Comparison of ENCODE assay signal across 25 cellular contexts in the genomic region with DNA sequence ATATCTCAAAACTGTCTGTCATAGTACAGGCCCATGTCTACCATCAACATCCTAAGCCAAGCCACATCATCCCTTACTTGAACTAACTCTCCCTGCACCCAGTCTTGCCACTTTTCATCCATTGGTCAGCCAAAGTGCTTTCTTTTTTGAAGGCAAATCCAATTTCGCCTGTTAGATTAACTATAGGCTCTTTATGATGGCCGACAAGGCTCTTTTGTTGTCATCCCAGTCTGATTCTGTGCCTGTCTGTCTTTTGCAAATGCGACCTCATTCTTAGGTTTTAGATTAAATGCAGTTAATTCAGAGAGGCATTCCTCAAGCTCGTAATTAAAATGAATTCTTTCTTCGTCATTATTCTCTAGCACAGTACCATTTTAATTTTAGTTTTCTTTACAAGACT.
"Had no signal": no experiment of that assay in that cellular context is flagged by ENCODE, and none has a peak within 500 bp of the region (broad histone marks: within the 10 kb centered on the region; RNA-seq: fewer than 3 reads in every experiment).

No MANE protein-coding gene starts in this region.

- H3K36me3 Mint-ChIP-seq: activated naive CD8-positive, alpha-beta T cell had no signal

- H3K27ac Mint-ChIP-seq: activated CD4-positive, alpha-beta memory T cell treated with anti-CD3 and anti-CD28 coated beads, Interleukin-2, amount 10 ng/mL, durations not matched to agents 7 days and 5 days; activated naive CD4-positive, alpha-beta T cell treated with anti-CD3 and anti-CD28 coated beads for 36 hours; activated naive CD8-positive, alpha-beta T cell; activated T-helper 17 cell treated with anti-CD3 and anti-CD28 coated beads, Interleukin-2, amount 50 U/mL, for 72 hours had no signal

- H3K4me3 ChIP-seq: cardiac muscle cell, MG63 had no signal

- H3K27me3 Mint-ChIP-seq: activated CD4-positive, alpha-beta memory T cell treated with anti-CD3 and anti-CD28 coated beads, Interleukin-2, amount 10 ng/mL, durations not matched to agents 7 days and 5 days; activated naive CD8-positive, alpha-beta T cell; activated T-helper 17 cell treated with anti-CD3 and anti-CD28 coated beads, Interleukin-2, amount 50 U/mL, for 72 hours had no signal

- H3K4me3 Mint-ChIP-seq: activated CD4-positive, alpha-beta memory T cell treated with anti-CD3 and anti-CD28 coated beads, Interleukin-2, amount 10 ng/mL, durations not matched to agents 7 days and 5 days; activated naive CD4-positive, alpha-beta T cell treated with anti-CD3 and anti-CD28 coated beads for 36 hours; activated naive CD8-positive, alpha-beta T cell; activated T-helper 17 cell treated with anti-CD3 and anti-CD28 coated beads, Interleukin-2, amount 50 U/mL, for 72 hours had no signal

- H3K36me3 ChIP-seq: brain microvascular endothelial cell, cardiac muscle cell, MG63 had no signal

- H3K9me3 Mint-ChIP-seq: activated CD4-positive, alpha-beta memory T cell treated with anti-CD3 and anti-CD28 coated beads, Interleukin-2, amount 10 ng/mL, durations not matched to agents 7 days and 5 days; activated T-helper 17 cell treated with anti-CD3 and anti-CD28 coated beads, Interleukin-2, amount 50 U/mL, for 72 hours had no signal

- H3K4me2 ChIP-seq: SK-N-SH had no signal

- DNase-seq: activated CD4-positive, alpha-beta memory T cell treated with anti-CD3 and anti-CD28 coated beads, Interleukin-2, amount 10 ng/mL, durations not matched to agents 7 days and 5 days; activated CD4-positive, alpha-beta T cell treated with anti-CD3 and anti-CD28 coated beads, Interleukin-2, amount 50 U/mL, for 1 hour; activated CD4-positive, CD25-positive, alpha-beta regulatory T cell; activated gamma-delta T cell; activated naive CD4-positive, alpha-beta T cell treated with anti-CD3 and anti-CD28 coated beads for 36 hours; activated T-cell treated with anti-CD3 and anti-CD28 coated beads for 4 hours; activated T-cell treated with anti-CD3 and anti-CD28 coated beads, Interleukin-2, amount 50 U/mL, for 48 hours; brain microvascular endothelial cell; cerebellar nuclear complex; MG63; MV-4-11; NCI-H1092 treated with DMSO at 0.1 percent for 48 hours; NCI-H1417 treated with DMSO at 0.1 percent for 48 hours; NCI-H1694; NCI-H2029; NCI-H345; NCI-H510A; NCI-H748 treated with DMSO at 0.1 percent for 48 hours; SIG-M5; SK-N-SH; T-helper 1 cell had no signal

- H3K4me1 Mint-ChIP-seq: activated CD4-positive, alpha-beta memory T cell treated with anti-CD3 and anti-CD28 coated beads, Interleukin-2, amount 10 ng/mL, durations not matched to agents 7 days and 5 days; activated T-helper 17 cell treated with anti-CD3 and anti-CD28 coated beads, Interleukin-2, amount 50 U/mL, for 72 hours had no signal

- H3K27ac ChIP-seq: brain microvascular endothelial cell, cardiac muscle cell, VCaP had no signal

- H3K9ac ChIP-seq: SK-N-SH had no signal

- ATAC-seq: activated T-helper 17 cell treated with anti-CD3 and anti-CD28 coated beads, Interleukin-2, amount 50 U/mL, for 72 hours had no signal

- H3K27me3 ChIP-seq: brain microvascular endothelial cell, cardiac muscle cell, MG63 had no signal

- H3K9me3 ChIP-seq: MG63, SK-N-SH had no signal
